In the genomic region with DNA sequence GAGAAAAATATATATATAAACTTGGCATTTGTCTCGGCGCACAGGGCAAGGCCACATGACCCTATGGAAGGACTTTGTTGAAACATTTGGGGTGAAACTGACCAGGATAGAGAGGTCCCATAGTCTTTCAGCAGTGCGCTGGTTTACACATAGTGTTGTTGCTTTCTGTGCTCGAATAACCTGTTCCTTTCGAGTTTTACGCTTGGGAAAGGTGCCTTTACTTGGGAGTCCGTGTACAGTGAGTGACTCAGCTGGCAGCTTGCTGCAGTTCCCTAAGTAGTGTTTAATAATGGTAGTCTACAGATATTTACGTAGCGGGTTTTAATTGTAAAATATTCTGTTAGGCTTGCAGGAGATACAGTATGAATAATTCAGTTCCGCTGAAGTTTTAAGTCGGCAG, we compare ENCODE assay signal across 3 cellular contexts.
TF ChIP-seq lines count a peak whose summit lies in the region.

No MANE protein-coding gene starts in this region.

TF ChIP-seq in IMR-90, 13 proteins besides CTCF, POLR2A, EP300 and RAD21:
- TF ChIP-seq FOS (IDR thresholded peaks at IDR 0.05; ENCODE audit: low read depth, low read length) (no peak), RFX5 (IDR thresholded peaks at IDR 0.05; ENCODE audit: low read depth, low read length) (no peak), RCOR1 (IDR thresholded peaks at IDR 0.05; ENCODE audit: insufficient replicate concordance, low read length) (no peak), SMC3 (IDR thresholded peaks at IDR 0.05; ENCODE audit: low read depth, low read length) (no peak), MAFK (IDR thresholded peaks at IDR 0.05; ENCODE audit: low read depth, low read length) (no peak), CHD1 (IDR thresholded peaks at IDR 0.05; ENCODE audit: low read depth, low read length) (no peak), MAZ (IDR thresholded peaks at IDR 0.05; ENCODE audit: borderline replicate concordance, low read depth, low read length) (no peak), BHLHE40 (IDR thresholded peaks at IDR 0.05; ENCODE audit: low read depth, low read length) (no peak)
- TF ChIP-seq, protein P1, sequence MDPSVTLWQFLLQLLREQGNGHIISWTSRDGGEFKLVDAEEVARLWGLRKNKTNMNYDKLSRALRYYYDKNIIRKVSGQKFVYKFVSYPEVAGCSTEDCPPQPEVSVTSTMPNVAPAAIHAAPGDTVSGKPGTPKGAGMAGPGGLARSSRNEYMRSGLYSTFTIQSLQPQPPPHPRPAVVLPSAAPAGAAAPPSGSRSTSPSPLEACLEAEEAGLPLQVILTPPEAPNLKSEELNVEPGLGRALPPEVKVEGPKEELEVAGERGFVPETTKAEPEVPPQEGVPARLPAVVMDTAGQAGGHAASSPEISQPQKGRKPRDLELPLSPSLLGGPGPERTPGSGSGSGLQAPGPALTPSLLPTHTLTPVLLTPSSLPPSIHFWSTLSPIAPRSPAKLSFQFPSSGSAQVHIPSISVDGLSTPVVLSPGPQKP (IDR thresholded peaks at IDR 0.05; ENCODE audit: borderline replicate concordance, low read depth, low read length), result no peak

TF ChIP-seq in GM12878, 131 proteins besides CTCF, POLR2A, EP300 and RAD21:
- TF ChIP-seq DPF2 (IDR thresholded peaks at IDR 0.05), result no peak
TF ChIP-seq in GM12878: peak in this region for 0.

TF ChIP-seq in HepG2, 621 proteins besides CTCF, POLR2A, EP300 and RAD21:
- TF ChIP-seq, protein P2, sequence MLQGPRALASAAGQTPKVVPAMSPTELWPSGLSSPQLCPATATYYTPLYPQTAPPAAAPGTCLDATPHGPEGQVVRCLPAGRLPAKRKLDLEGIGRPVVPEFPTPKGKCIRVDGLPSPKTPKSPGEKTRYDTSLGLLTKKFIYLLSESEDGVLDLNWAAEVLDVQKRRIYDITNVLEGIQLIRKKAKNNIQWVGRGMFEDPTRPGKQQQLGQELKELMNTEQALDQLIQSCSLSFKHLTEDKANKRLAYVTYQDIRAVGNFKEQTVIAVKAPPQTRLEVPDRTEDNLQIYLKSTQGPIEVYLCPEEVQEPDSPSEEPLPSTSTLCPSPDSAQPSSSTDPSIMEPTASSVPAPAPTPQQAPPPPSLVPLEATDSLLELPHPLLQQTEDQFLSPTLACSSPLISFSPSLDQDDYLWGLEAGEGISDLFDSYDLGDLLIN (CRISPR knock-in tag; IDR thresholded peaks at IDR 0.05; ENCODE audit: borderline replicate concordance), result no peak
- no peak for TF ChIP-seq TCF7L2 (IDR thresholded peaks at IDR 0.05; ENCODE audit: low read depth, low read length)
- TF ChIP-seq DPF2 (CRISPR knock-in tag; IDR thresholded peaks at IDR 0.05; ENCODE audit: borderline replicate concordance, low read depth), result no peak
- TF ChIP-seq, protein P3, sequence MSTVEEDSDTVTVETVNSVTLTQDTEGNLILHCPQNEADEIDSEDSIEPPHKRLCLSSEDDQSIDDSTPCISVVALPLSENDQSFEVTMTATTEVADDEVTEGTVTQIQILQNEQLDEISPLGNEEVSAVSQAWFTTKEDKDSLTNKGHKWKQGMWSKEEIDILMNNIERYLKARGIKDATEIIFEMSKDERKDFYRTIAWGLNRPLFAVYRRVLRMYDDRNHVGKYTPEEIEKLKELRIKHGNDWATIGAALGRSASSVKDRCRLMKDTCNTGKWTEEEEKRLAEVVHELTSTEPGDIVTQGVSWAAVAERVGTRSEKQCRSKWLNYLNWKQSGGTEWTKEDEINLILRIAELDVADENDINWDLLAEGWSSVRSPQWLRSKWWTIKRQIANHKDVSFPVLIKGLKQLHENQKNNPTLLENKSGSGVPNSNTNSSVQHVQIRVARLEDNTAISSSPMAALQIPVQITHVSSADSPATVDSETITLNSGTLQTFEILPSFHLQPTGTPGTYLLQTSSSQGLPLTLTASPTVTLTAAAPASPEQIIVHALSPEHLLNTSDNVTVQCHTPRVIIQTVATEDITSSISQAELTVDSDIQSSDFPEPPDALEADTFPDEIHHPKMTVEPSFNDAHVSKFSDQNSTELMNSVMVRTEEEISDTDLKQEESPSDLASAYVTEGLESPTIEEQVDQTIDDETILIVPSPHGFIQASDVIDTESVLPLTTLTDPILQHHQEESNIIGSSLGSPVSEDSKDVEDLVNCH (CRISPR knock-in tag; IDR thresholded peaks at IDR 0.05), result no peak
- TF ChIP-seq, protein P4, sequence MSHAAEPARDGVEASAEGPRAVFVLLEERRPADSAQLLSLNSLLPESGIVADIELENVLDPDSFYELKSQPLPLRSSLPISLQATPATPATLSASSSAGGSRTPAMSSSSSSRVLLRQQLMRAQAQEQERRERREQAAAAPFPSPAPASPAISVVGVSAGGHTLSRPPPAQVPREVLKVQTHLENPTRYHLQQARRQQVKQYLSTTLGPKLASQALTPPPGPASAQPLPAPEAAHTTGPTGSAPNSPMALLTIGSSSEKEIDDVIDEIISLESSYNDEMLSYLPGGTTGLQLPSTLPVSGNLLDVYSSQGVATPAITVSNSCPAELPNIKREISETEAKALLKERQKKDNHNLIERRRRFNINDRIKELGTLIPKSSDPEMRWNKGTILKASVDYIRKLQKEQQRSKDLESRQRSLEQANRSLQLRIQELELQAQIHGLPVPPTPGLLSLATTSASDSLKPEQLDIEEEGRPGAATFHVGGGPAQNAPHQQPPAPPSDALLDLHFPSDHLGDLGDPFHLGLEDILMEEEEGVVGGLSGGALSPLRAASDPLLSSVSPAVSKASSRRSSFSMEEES (CRISPR knock-in tag; IDR thresholded peaks at IDR 0.05), result no peak
